In genomic region chr16:77273-77806, GRCh38 we compare ENCODE assay signal across 8 cellular contexts. TPM values are rescaled to one million over a fixed set of nuclear protein-coding genes. Genes with fewer than 3 reads are reported as not detected.
A peak's percentile ranks its signal among the peaks of the same experiment; 100 is the strongest.
DNase-seq lines count a peak whose midpoint lies in the region; ATAC-seq and TF ChIP-seq lines count a peak whose summit lies in the region.

No MANE protein-coding gene starts in this region.

- no peak overlapping the region for H2AFZ ChIP-seq in OCI-LY1 (ENCODE audit: low read length)

- peaks cover 7% of the 10 kb centered on the region; the same call in 1 of the 2 replicates for H3K36me3 ChIP-seq in OCI-LY1 (ENCODE audit: insufficient read depth, low read length)
- H3K36me3 ChIP-seq in iPS DF 6.9 (ENCODE audit: control insufficient read depth, insufficient read depth, low read length): peaks cover 5% of the 10 kb centered on the region; the same call in 1 of the 2 replicates
- H3K36me3 ChIP-seq in skeletal muscle tissue (ENCODE audit: control insufficient read depth in 3 of 3, insufficient read depth in 3 of 3, low read length in 3 of 3): peaks cover 4 to 17% (median 11%) of the 10 kb centered on the region in 3 donors

- peaks cover 22% of the 10 kb centered on the region for H3K4me1 ChIP-seq in OCI-LY1 (ENCODE audit: insufficient read depth, low read length, severe bottlenecking)
- peaks cover 29% of the 10 kb centered on the region for H3K4me1 ChIP-seq in iPS DF 6.9 (ENCODE audit: control insufficient read depth, insufficient read depth, low read length)
- peaks cover 52 to 68% (median 64%) of the 10 kb centered on the region in 3 donors for H3K4me1 ChIP-seq in skeletal muscle tissue (ENCODE audit: control insufficient read depth in 3 of 3, insufficient read depth in 3 of 3, low read length in 3 of 3)

- WGBS in iPS DF 6.9 (ENCODE audit: insufficient coverage, insufficient read length): no CpG with 5 or more reads among the region's 31 CpGs

- H3K27ac ChIP-seq in OCI-LY1 (ENCODE audit: low read depth, low read length, poor library complexity, severe bottlenecking) (no peak overlapping the region), iPS DF 6.9 (ENCODE audit: low read length) (no peak overlapping the region), skeletal muscle tissue (ENCODE audit: low read depth, low read length) (peak overlapping the region; percentile 86)

- H3K9ac ChIP-seq in OCI-LY1 (ENCODE audit: low read length) (peak overlapping the region; percentile 95), skeletal muscle tissue (ENCODE audit: low read depth in 1 of 3, low read length in 3 of 3) (peak overlapping the region; percentile 43 to 98 (median 82))

- H3K4me2 ChIP-seq in OCI-LY1 (ENCODE audit: low read length): peak overlapping the region; percentile 86

- H3K9me2 ChIP-seq in OCI-LY1 (ENCODE audit: low read depth, low read length): no peaks in the 10 kb centered on the region

- TF ChIP-seq CTCF in OCI-LY1 (IDR thresholded peaks at IDR 0.05; ENCODE audit: low read length): no peak

- DNase-seq in activated CD8-positive, alpha-beta memory T cell treated with anti-CD3 and anti-CD28 coated beads, Interleukin-2, amount 50 U/mL, for 48 hours: peak; percentile 77
- no peak for DNase-seq in activated CD8-positive, alpha-beta memory T cell treated with anti-CD3 and anti-CD28 coated beads, Interleukin-2, amount 50 U/mL, for 4 hours
- DNase-seq in astrocyte of the hippocampus (ENCODE audit: low read depth, low spot score): peak; percentile 71
- no peak for DNase-seq in iPS DF 6.9 (ENCODE audit: low read depth, low spot score)
- DNase-seq in pons (ENCODE audit: low spot score): no peak

- no peaks in the 10 kb centered on the region for H3F3A ChIP-seq in OCI-LY1 (ENCODE audit: insufficient read depth, low read length)

- H3K27me3 ChIP-seq in OCI-LY1 (ENCODE audit: insufficient read depth, low read length): peaks cover 6% of the 10 kb centered on the region; the same call in 1 of the 2 replicates
- H3K27me3 ChIP-seq in iPS DF 6.9 (ENCODE audit: control insufficient read depth, insufficient read depth, low read length): no peaks in the 10 kb centered on the region
- H3K27me3 ChIP-seq in skeletal muscle tissue (ENCODE audit: control insufficient read depth in 3 of 3, insufficient read depth in 3 of 3, low read length in 3 of 3): no peaks in the 10 kb centered on the region

- peak overlapping the region; percentile 93 for H3K4me3 ChIP-seq in OCI-LY1 (ENCODE audit: low read depth, low read length, poor library complexity, severe bottlenecking)
- H3K4me3 ChIP-seq in iPS DF 6.9 (ENCODE audit: low read length): peak overlapping the region; percentile 89; the same call in 1 of the 2 replicates
- H3K4me3 ChIP-seq in skeletal muscle tissue (ENCODE audit: low read length in 3 of 3): peak overlapping the region; percentile 48 to 91 (median 82)

- no peaks in the 10 kb centered on the region for H3K9me3 ChIP-seq in OCI-LY1 (ENCODE audit: low read length)
- H3K9me3 ChIP-seq in iPS DF 6.9 (ENCODE audit: control insufficient read depth, insufficient read depth, low read length): no peaks in the 10 kb centered on the region
- H3K9me3 ChIP-seq in skeletal muscle tissue (ENCODE audit: control insufficient read depth in 3 of 3, low read length in 3 of 3): no peaks in the 10 kb centered on the region

- H3K79me2 ChIP-seq in OCI-LY1 (ENCODE audit: insufficient read depth, low read length): no peaks in the 10 kb centered on the region

- peak; percentile 13 for ATAC-seq in HG02623 (IDR thresholded peaks at IDR 0.05; ENCODE audit: unreplicated experiment)

- H4K20me1 ChIP-seq in OCI-LY1 (ENCODE audit: insufficient read depth, low read length): no peaks in the 10 kb centered on the region

RNA-seq across cellular contexts. Expression of gene MPG, which starts 0.7 kb away (rescaled TPM):
- 72.0 TPM for total RNA-seq in skeletal muscle tissue

RNA-seq across cellular contexts. Expression of gene RHBDF1, which starts 4.9 kb away (rescaled TPM):
- 19.8 TPM for total RNA-seq in skeletal muscle tissue

RNA-seq across cellular contexts. Expression of gene SNRNP25, which starts 23.7 kb away (rescaled TPM):
- 16.2 TPM for total RNA-seq in skeletal muscle tissue

RNA-seq across cellular contexts. Expression of gene POLR3K, which starts 23.9 kb away (rescaled TPM):
- total RNA-seq in skeletal muscle tissue: 4.2 TPM

Comparison
In these comparisons a context has a peak if more than half of its experiments do, and no peak if none do; other contexts are left out.
1. DNase-seq: peak in activated CD8-positive, alpha-beta memory T cell treated with anti-CD3 and anti-CD28 coated beads, Interleukin-2, amount 50 U/mL, for 48 hours (single experiment) and astrocyte of the hippocampus (single experiment); none in activated CD8-positive, alpha-beta memory T cell treated with anti-CD3 and anti-CD28 coated beads, Interleukin-2, amount 50 U/mL, for 4 hours (single experiment), iPS DF 6.9 (single experiment) and pons (single experiment).
2. Peak in every context shown above with its lines, with median percentiles within 50 percentile points of each other: H3K4me3 ChIP-seq.